Comparison of ENCODE assay signal across 2 cellular contexts in genomic region chr20:45592574-45593189, GRCh38.
TF ChIP-seq lines count a peak whose summit lies in the region.

No MANE protein-coding gene starts in this region.

TF ChIP-seq in HCT116, 20 proteins besides CTCF, POLR2A, EP300 and RAD21 (continued from another document):
- no peak for TF ChIP-seq FOSL1 (IDR thresholded peaks at IDR 0.05; ENCODE audit: low read depth)
- peak; percentile 70 for TF ChIP-seq CBX3 (IDR thresholded peaks at IDR 0.05; ENCODE audit: low read depth)
- peak; percentile 36 for TF ChIP-seq YY1 (IDR thresholded peaks at IDR 0.05; ENCODE audit: extremely low read depth, insufficient replicate concordance, low read depth, low read length)
- no peak for TF ChIP-seq ZFX (IDR thresholded peaks at IDR 0.05)
- no peak for TF ChIP-seq SIN3A (IDR thresholded peaks at IDR 0.05; ENCODE audit: low read depth)

TF ChIP-seq in neural cell, 6 proteins besides CTCF, POLR2A, EP300 and RAD21 (continued from another document):
- TF ChIP-seq POLR2AphosphoS5 (IDR thresholded peaks at IDR 0.05) = no peak
- TF ChIP-seq SMC3 (conservative IDR thresholded peaks at IDR 0.05; ENCODE audit: poor library complexity) = no peak
- TF ChIP-seq MXI1 (conservative IDR thresholded peaks at IDR 0.05; ENCODE audit: poor library complexity, severe bottlenecking) = no peak
- TF ChIP-seq TAF1 (IDR thresholded peaks at IDR 0.05; ENCODE audit: low read depth) = no peak
- no peak for TF ChIP-seq EZH2 (IDR thresholded peaks at IDR 0.05; ENCODE audit: borderline replicate concordance, insufficient read depth, low read length, poor library complexity, severe bottlenecking)
